In the genomic region with DNA sequence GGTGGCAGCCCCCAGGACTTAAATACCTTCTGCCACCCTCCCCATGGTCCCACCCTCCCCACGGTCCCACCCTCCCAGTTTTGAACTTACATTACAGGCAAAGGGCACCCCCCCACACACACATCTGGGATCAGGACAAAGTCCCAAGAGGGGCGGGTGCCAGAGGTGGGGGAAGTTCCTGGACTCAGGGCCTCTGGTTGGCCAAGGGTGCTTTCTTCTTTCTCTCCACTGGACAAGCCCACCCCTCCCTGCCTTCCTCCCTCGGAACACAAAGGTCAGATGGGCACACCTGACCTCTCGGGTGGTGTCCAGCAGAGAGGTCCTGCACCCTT, we compare ENCODE assay signal across 29 cellular contexts. TPM values are rescaled to one million over a fixed set of nuclear protein-coding genes. Genes with fewer than 3 reads are reported as not detected.
DNase-seq lines count a peak whose midpoint lies in the region; ATAC-seq, FAIRE-seq and TF ChIP-seq lines count a peak whose summit lies in the region.
"Had no signal": no experiment of that assay in that cellular context is flagged by ENCODE, and none has a peak within 500 bp of the region (broad histone marks: within the 10 kb centered on the region; RNA-seq: fewer than 3 reads in every experiment).

No MANE protein-coding gene starts in this region.

- no peak for ATAC-seq in Right ventricle myocardium inferior
- ATAC-seq in memory B cell (ENCODE audit: low read depth): no peak
- ATAC-seq in HG02678 (IDR thresholded peaks at IDR 0.05; ENCODE audit: unreplicated experiment): no peak
- ATAC-seq: left cardiac atrium, psoas muscle had no signal

- TF ChIP-seq CTCF in left ventricle myocardium inferior (IDR thresholded peaks at IDR 0.05; ENCODE audit: borderline replicate concordance) (no peak), tibial nerve (IDR thresholded peaks at IDR 0.05) (no peak)

- intact Hi-C loops in left ventricle myocardium inferior (cut with micrococcal nuclease) (loop anchor here (10.0 kb wide), 1 partner anchor 105 kb away; a partner anchor contains a TSS), Right ventricle myocardium inferior (cut with DNase I) (loop anchor here (2.0 kb wide), 1 partner anchor 85 kb away; no protein-coding TSS in a partner anchor)

- H3K9me3 Mint-ChIP-seq in memory B cell: no peaks in the 10 kb centered on the region
- H3K9me3 Mint-ChIP-seq: stimulated activated naive CD8-positive, alpha-beta T cell treated with anti-CD3 and anti-CD28 coated beads, Interleukin-15, Interleukin-2, amounts not matched to agents 100 ng/mL and 50 ng/mL, for 24 hours had no signal

- peaks cover 27% of the 10 kb centered on the region for H3K4me1 Mint-ChIP-seq in memory B cell

- H3K27ac ChIP-seq in left ventricle myocardium inferior (replicated peaks): peak overlapping the region; percentile 95
- H3K27ac ChIP-seq in cingulate gyrus (ENCODE audit: low read depth, low read length): peak overlapping the region; percentile 100
- H3K27ac ChIP-seq in tibial nerve: peak overlapping the region; percentile 72 to 96 (median 90)
- H3K27ac ChIP-seq: SJCRH30, tibial artery had no signal

- H3K36me3 ChIP-seq in left ventricle myocardium inferior: no peaks in the 10 kb centered on the region
- H3K36me3 ChIP-seq in tibial nerve: no peaks in the 10 kb centered on the region
- H3K36me3 ChIP-seq: BE2C, MG63, SJCRH30, tibial artery had no signal

- no peak for TF ChIP-seq POLR2A in tibial nerve (IDR thresholded peaks at IDR 0.05)
- no peak for TF ChIP-seq POLR2A in GM12891 (IDR thresholded peaks at IDR 0.05; ENCODE audit: low read depth, low read length)

- H3K36me3 Mint-ChIP-seq in memory B cell: no peaks in the 10 kb centered on the region

- peak overlapping the region; percentile 41 for H3K27ac Mint-ChIP-seq in memory B cell

- no peaks in the 10 kb centered on the region for H3K9me3 ChIP-seq in left ventricle myocardium inferior (replicated peaks)
- H3K9me3 ChIP-seq in tibial nerve: no peaks in the 10 kb centered on the region
- H3K9me3 ChIP-seq: BE2C, MG63, psoas muscle, SJCRH30, tibial artery had no signal

- no peak for FAIRE-seq in GM12891 (lab: Jason Lieb, UNC)

- 76 to 81% methylated on average over 3 to 4 of the region's 4 CpGs for WGBS in tibial nerve, 2 donors

- H3K27me3 ChIP-seq in left ventricle myocardium inferior (ENCODE audit: low read depth) (no peaks in the 10 kb centered on the region), tibial nerve (no peaks in the 10 kb centered on the region)
- H3K27me3 ChIP-seq: BE2C, MG63, SJCRH30, tibial artery had no signal

- no peak for DNase-seq in left ventricle myocardium inferior
- no peak for DNase-seq in Right ventricle myocardium inferior (ENCODE audit: missing footprints)
- DNase-seq in memory B cell (ENCODE audit: low spot score in 2 of 2): no peak
- DNase-seq in tibial nerve (ENCODE audit: low spot score in 2 of 2): no peak
- no peak for DNase-seq in GM12891 (ENCODE audit: insufficient read length, low spot score)
- no peak for DNase-seq in COR-L47 (lab: John Stamatoyannopoulos, UW)
- DNase-seq: activated CD4-positive, alpha-beta T cell treated with anti-CD3 and anti-CD28 coated beads for 1 hour; activated gamma-delta T cell treated with Interleukin-2 at 50 U/mL for 16 hours; BE2C; DMS79; foreskin fibroblast; GDM1; HCEC 1CT; KBM-7; left cardiac atrium; mesendoderm; MG63; NCI-H1436; NCI-H2081 treated with DMSO at 0.1 percent for 48 hours; NCI-H345; NCI-H748 treated with DMSO at 0.1 percent for 48 hours; occipital lobe; psoas muscle; SJCRH30; tibial artery had no signal

- H3K27me3 Mint-ChIP-seq in memory B cell: no peaks in the 10 kb centered on the region
- H3K27me3 Mint-ChIP-seq: stimulated activated naive CD8-positive, alpha-beta T cell treated with anti-CD3 and anti-CD28 coated beads, Interleukin-15, Interleukin-2, amounts not matched to agents 100 ng/mL and 50 ng/mL, for 24 hours had no signal

- no peak overlapping the region for H3K4me3 Mint-ChIP-seq in memory B cell
- H3K4me3 Mint-ChIP-seq: stimulated activated naive CD8-positive, alpha-beta T cell treated with anti-CD3 and anti-CD28 coated beads, Interleukin-15, Interleukin-2, amounts not matched to agents 100 ng/mL and 50 ng/mL, for 24 hours had no signal

- H3K4me1 ChIP-seq in left ventricle myocardium inferior (peaks cover 100% of the 10 kb centered on the region), tibial nerve (peaks cover 0 to 98% (median 78%) of the 10 kb centered on the region in 4 donors)

- H3K4me3 ChIP-seq in left ventricle myocardium inferior (no peak overlapping the region), tibial nerve (no peak overlapping the region)
- H3K4me3 ChIP-seq: MG63, psoas muscle, SJCRH30, tibial artery had no signal

- no peak for TF ChIP-seq EP300 in tibial nerve (IDR thresholded peaks at IDR 0.05)

TF ChIP-seq in GM12891, 5 proteins besides CTCF, POLR2A, EP300 and RAD21:
- TF ChIP-seq POU2F2 (IDR thresholded peaks at IDR 0.05; ENCODE audit: low read depth, low read length) (no peak), SPI1 (IDR thresholded peaks at IDR 0.05; ENCODE audit: low read depth, low read length) (no peak), PAX5 (IDR thresholded peaks at IDR 0.05; ENCODE audit: insufficient read depth, low read length, severe bottlenecking) (no peak), TAF1 (IDR thresholded peaks at IDR 0.05; ENCODE audit: low read depth, low read length) (no peak), POLR2AphosphoS5 (IDR thresholded peaks at IDR 0.05; ENCODE audit: low read depth, low read length) (no peak)

RNA-seq across cellular contexts. Expression of a gene that starts 19.1 kb away (rescaled TPM):
- 24.6 TPM for total RNA-seq in left ventricle myocardium inferior
- 33.7 TPM for total RNA-seq in Right ventricle myocardium inferior
- total RNA-seq in tibial nerve: 10 to 100 TPM; 34.5 to 60.0 (median 48.7) TPM
- 27.7 TPM for polyA plus RNA-seq in GM12891 (2012; ENCODE audit: low read depth, missing spikeins)

RNA-seq across cellular contexts. Expression of a gene that starts 23.6 kb away (rescaled TPM):
- total RNA-seq in left ventricle myocardium inferior (6.3 TPM), Right ventricle myocardium inferior (8.2 TPM), tibial nerve (10 to 100 TPM; 15.3 to 63.3 (median 36.8) TPM)
- 1.2 TPM for polyA plus RNA-seq in GM12891 (2012; ENCODE audit: low read depth, missing spikeins)
- total RNA-seq: HT-29 had no signal
